ENCODE assay signal across 11 cellular contexts in the genomic region with DNA sequence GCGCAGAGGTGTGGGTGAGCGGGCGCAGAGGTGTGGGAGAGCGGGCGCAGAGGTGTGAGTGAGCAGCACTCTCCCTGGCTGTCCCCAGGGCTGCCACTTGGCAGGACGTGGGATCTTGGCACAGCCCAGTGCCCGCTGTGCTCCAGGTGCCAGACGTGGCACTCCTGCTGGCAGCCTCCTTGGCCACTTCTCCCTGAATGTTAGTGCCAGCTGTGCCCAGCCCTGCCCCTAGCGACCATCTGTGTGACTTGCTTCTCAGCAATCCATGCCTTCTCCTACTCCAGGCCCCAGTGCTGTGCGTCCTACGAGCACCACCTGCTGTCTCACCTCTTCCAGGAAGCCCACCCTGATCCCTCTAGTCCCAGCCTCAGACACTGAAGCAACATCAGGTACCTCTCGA. TPM values are rescaled to one million over a fixed set of nuclear protein-coding genes. Genes with fewer than 3 reads are reported as not detected.
DNase-seq lines count a peak whose midpoint lies in the region; ATAC-seq and TF ChIP-seq lines count a peak whose summit lies in the region.
"Had no signal": no experiment of that assay in that cellular context is flagged by ENCODE, and none has a peak within 500 bp of the region (broad histone marks: within the 10 kb centered on the region; RNA-seq: fewer than 3 reads in every experiment).

No MANE protein-coding gene starts in this region.

- H3K27me3 ChIP-seq in GM06990 (replicated peaks; ENCODE audit: control insufficient read depth, insufficient read depth, low read length): no peaks in the 10 kb centered on the region; the same call in 1 of the 2 replicates

- ATAC-seq in HG02763 (IDR thresholded peaks at IDR 0.05; ENCODE audit: unreplicated experiment) (no peak), GM18511 (IDR thresholded peaks at IDR 0.05; ENCODE audit: unreplicated experiment) (no peak)

- no peak overlapping the region for H3K4me3 ChIP-seq in GM06990 (replicated peaks; ENCODE audit: low read depth, low read length)
- H3K4me3 ChIP-seq in astrocyte of the cerebellum (ENCODE audit: low read depth, low read length): no peak overlapping the region

- DNase-seq in GM06990 (ENCODE audit: extremely low read depth, insufficient read length) (no peak), NCI-H2029 treated with DMSO at 0.1 percent for 48 hours (lab: John Stamatoyannopoulos, UW) (peak; percentile 92), astrocyte of the cerebellum (ENCODE audit: low read depth) (no peak), myocyte (ENCODE audit: low read depth) (peak; percentile 45), iPS-NIHi7 (ENCODE audit: extremely low spot score) (no peak), middle frontal gyrus (ENCODE audit: extremely low spot score, low spot score) (no peak)
- DNase-seq: activated CD8-positive, alpha-beta memory T cell treated with anti-CD3 and anti-CD28 coated beads for 24 hours; IMR-90; stimulated activated CD8-positive, alpha-beta memory T cell treated with anti-CD3 and anti-CD28 coated beads, Interleukin-4, amount 100 ng/mL, for 48 hours had no signal

- H3K36me3 ChIP-seq in GM06990 (ENCODE audit: control insufficient read depth, insufficient read depth, low read length): no peaks in the 10 kb centered on the region

- in situ Hi-C loops in astrocyte of the cerebellum (cut with HindIII; ENCODE audit: low sequenced_read_pairs): no loop called here

- TF ChIP-seq CTCF in GM06990 (IDR thresholded peaks at IDR 0.05; ENCODE audit: insufficient read depth, low read length, poor library complexity, severe bottlenecking) (peak; percentile 28), astrocyte of the cerebellum (IDR thresholded peaks at IDR 0.05; ENCODE audit: low read depth, low read length, missing control alignments) (peak; percentile 9)

RNA-seq across cellular contexts. Expression of a gene that starts 30.5 kb away (rescaled TPM):
- total RNA-seq in myocyte: not detected in 2 replicates
- not detected for polyA plus RNA-seq in myocyte (2012)
- total RNA-seq: IMR-90 had no signal
- polyA plus RNA-seq: IMR-90 had no signal

RNA-seq across cellular contexts. Expression of a gene that starts 41.8 kb away (rescaled TPM):
- not detected in 2 replicates for total RNA-seq in myocyte
- polyA plus RNA-seq in myocyte (2012): not detected
- total RNA-seq: IMR-90 had no signal
- polyA plus RNA-seq: IMR-90 had no signal

RNA-seq across cellular contexts. Expression of a gene that starts 49.1 kb away (rescaled TPM):
- not detected in 2 replicates for total RNA-seq in myocyte
- not detected for polyA plus RNA-seq in myocyte (2012)
- total RNA-seq: IMR-90 had no signal
- polyA plus RNA-seq: IMR-90 had no signal

RNA-seq across cellular contexts. Expression of a gene that starts 54.2 kb away (rescaled TPM):
- not detected in 2 replicates for total RNA-seq in myocyte
- polyA plus RNA-seq in myocyte (2012): not detected

Comparison
In these comparisons a context has a peak if more than half of its experiments do, and no peak if none do; other contexts are left out.
1. DNase-seq: peak in NCI-H2029 treated with DMSO at 0.1 percent for 48 hours (single experiment) and myocyte (single experiment); none in GM06990 (single experiment), astrocyte of the cerebellum (single experiment), iPS-NIHi7 (single experiment) and middle frontal gyrus (single experiment).